26 cellular contexts compared by ENCODE assay signal in genomic region chr1:235236128-235236527, GRCh38.
"Had no signal": no experiment of that assay in that cellular context is flagged by ENCODE, and none has a peak within 500 bp of the region (broad histone marks: within the 10 kb centered on the region; RNA-seq: fewer than 3 reads in every experiment).

No MANE protein-coding gene starts in this region.

- H3K36me3 ChIP-seq: ovary, prostate gland, uterus had no signal

- H3K4me3 ChIP-seq: left ventricle myocardium inferior, lung, mucosa of descending colon, ovary, prostate gland, sigmoid colon, spleen, tibial nerve, uterus had no signal

- H3K4me3 Mint-ChIP-seq: immature natural killer cell; memory B cell; naive thymus-derived CD4-positive, alpha-beta T cell; natural killer cell treated with Interleukin-12 subunit alpha and Interleukin-12 subunit beta and Interleukin-15 and Interleukin-18, amount 100 ng/mL, for 72 hours; stimulated activated memory B cell treated with anti-CD40 and anti-IgM and Interleukin-4, amounts not matched to agents 10 μg/mL and 1 μg/mL and 100 μg/mL, for 72 hours; stimulated activated naive CD8-positive, alpha-beta T cell treated with anti-CD3 and anti-CD28 coated beads, Interleukin-15, amount 100 ng/mL, for 72 hours; type B pancreatic cell had no signal

- H3K4me1 ChIP-seq: left ventricle myocardium inferior, prostate gland, sigmoid colon, tibial nerve, uterus had no signal

- FAIRE-seq: islet of Langerhans, small intestine had no signal

- H3K9me3 Mint-ChIP-seq: immature natural killer cell; memory B cell; naive thymus-derived CD4-positive, alpha-beta T cell; natural killer cell treated with Interleukin-12 subunit alpha and Interleukin-12 subunit beta and Interleukin-15 and Interleukin-18, amount 100 ng/mL, for 72 hours; stimulated activated memory B cell treated with anti-CD40 and anti-IgM and Interleukin-4, amounts not matched to agents 10 μg/mL and 1 μg/mL and 100 μg/mL, for 72 hours; stimulated activated naive CD8-positive, alpha-beta T cell treated with anti-CD3 and anti-CD28 coated beads, Interleukin-15, amount 100 ng/mL, for 72 hours; type B pancreatic cell had no signal

- H3K27ac Mint-ChIP-seq: memory B cell; natural killer cell treated with Interleukin-12 subunit alpha and Interleukin-12 subunit beta and Interleukin-15 and Interleukin-18, amount 100 ng/mL, for 72 hours; stimulated activated memory B cell treated with anti-CD40 and anti-IgM and Interleukin-4, amounts not matched to agents 10 μg/mL and 1 μg/mL and 100 μg/mL, for 72 hours; stimulated activated naive CD8-positive, alpha-beta T cell treated with anti-CD3 and anti-CD28 coated beads, Interleukin-15, amount 100 ng/mL, for 72 hours; type B pancreatic cell had no signal

- H3K9me3 ChIP-seq: left ventricle myocardium inferior, mucosa of descending colon, ovary, prostate gland, sigmoid colon, spleen, tibial nerve, uterus had no signal

- H3K27me3 ChIP-seq: ovary, sigmoid colon, spleen, tibial nerve, uterus had no signal

- ATAC-seq: mucosa of descending colon; naive thymus-derived CD4-positive, alpha-beta T cell; natural killer cell treated with Interleukin-12 subunit alpha and Interleukin-12 subunit beta and Interleukin-15 and Interleukin-18, amount 100 ng/mL, for 72 hours; right cardiac atrium; stimulated activated memory B cell treated with anti-CD40 and anti-IgM and Interleukin-4, amounts not matched to agents 10 μg/mL and 1 μg/mL and 100 μg/mL, for 72 hours; stimulated activated naive CD8-positive, alpha-beta T cell treated with anti-CD3 and anti-CD28 coated beads, Interleukin-15, amount 100 ng/mL, for 72 hours had no signal

- H3K27ac ChIP-seq: left ventricle myocardium inferior, ovary, prostate gland, sigmoid colon, spleen, tibial nerve, uterus had no signal

- DNase-seq: hypothalamus; immature natural killer cell; left ventricle myocardium inferior; midbrain; mucosa of descending colon; naive thymus-derived CD4-positive, alpha-beta T cell; ovary; posterior cingulate gyrus; retina; right cardiac atrium; sigmoid colon; small intestine; stimulated activated CD4-positive, alpha-beta T cell treated with anti-CD3 and anti-CD28 coated beads, Interleukin-4, amount 100 ng/mL, for 24 hours; stimulated activated naive CD4-positive, alpha-beta T cell treated with Interleukin-2 at 50 U/mL for 16 hours; stimulated activated naive CD8-positive, alpha-beta T cell treated with anti-CD3 and anti-CD28 coated beads, Interleukin-15, amount 100 ng/mL, for 72 hours; substantia nigra; uterus had no signal
